In genomic region chr13:74171621-74172020, GRCh38 we compare ENCODE assay signal across 17 cellular contexts.
"Had no signal": no experiment of that assay in that cellular context is flagged by ENCODE, and none has a peak within 500 bp of the region (broad histone marks: within the 10 kb centered on the region; RNA-seq: fewer than 3 reads in every experiment).

No MANE protein-coding gene starts in this region.

- ATAC-seq: effector memory CD8-positive, alpha-beta T cell; foreskin keratinocyte; gastroesophageal sphincter; heart left ventricle; left cardiac atrium; left lung; left ventricle myocardium superior; lower lobe of right lung; naive thymus-derived CD4-positive, alpha-beta T cell had no signal

- H3K4me3 ChIP-seq: colonic mucosa, esophagus muscularis mucosa, gastroesophageal sphincter, heart left ventricle, left lung, lower lobe of right lung had no signal

- H3K27me3 ChIP-seq: colonic mucosa, esophagus muscularis mucosa, gastroesophageal sphincter, heart left ventricle, left lung had no signal

- H3K36me3 ChIP-seq: colonic mucosa, esophagus muscularis mucosa, gastroesophageal sphincter, heart left ventricle, left lung, lower lobe of right lung had no signal

- DNase-seq: colonic mucosa; cortex of kidney; effector CD8-positive, alpha-beta T cell; effector memory CD8-positive, alpha-beta T cell; endodermal cell; foreskin keratinocyte; heart left ventricle; hippocampal formation; left cardiac atrium; left lung; left ventricle myocardium superior; lower lobe of right lung; mesenchymal stem cell; midbrain; naive thymus-derived CD4-positive, alpha-beta T cell had no signal

- H3K9me3 ChIP-seq: colonic mucosa, esophagus muscularis mucosa, gastroesophageal sphincter, heart left ventricle, left lung, lower lobe of right lung had no signal

- H3K27ac ChIP-seq: colonic mucosa, esophagus muscularis mucosa, foreskin keratinocyte, gastroesophageal sphincter, heart left ventricle, left lung, lower lobe of right lung had no signal

- H3K4me1 ChIP-seq: colonic mucosa, esophagus muscularis mucosa, foreskin keratinocyte, gastroesophageal sphincter, left lung, lower lobe of right lung had no signal
